8 cellular contexts compared by ENCODE assay signal in genomic region chr1:153659175-153659534, GRCh38. TPM values are rescaled to one million over a fixed set of nuclear protein-coding genes. Genes with fewer than 3 reads are reported as not detected.
DNase-seq lines count a peak whose midpoint lies in the region; ATAC-seq and TF ChIP-seq lines count a peak whose summit lies in the region.

No MANE protein-coding gene starts in this region.

- H3K9me3 ChIP-seq in CD8-positive, alpha-beta T cell (ENCODE audit: low read length), result no peaks in the 10 kb centered on the region
- H3K9me3 ChIP-seq in OCI-LY1 (ENCODE audit: low read length) (no peaks in the 10 kb centered on the region), endodermal cell (ENCODE audit: control insufficient read depth, low read length) (no peaks in the 10 kb centered on the region), neuron (ENCODE audit: low read length) (no peaks in the 10 kb centered on the region)

- DNase-seq in CD8-positive, alpha-beta T cell, result no peak
- DNase-seq in endodermal cell (no peak), NOMO-1 (lab: John Stamatoyannopoulos, UW; ENCODE audit: unreplicated experiment in 2 of 2) (no peak), iPS-NIHi11 (ENCODE audit: low spot score) (no peak)
- DNase-seq in effector CD8-positive, alpha-beta T cell (lab: John Stamatoyannopoulos, UW), result no peak

- no peaks in the 10 kb centered on the region for H3K9me2 ChIP-seq in OCI-LY1 (ENCODE audit: low read depth, low read length)

- H3K27me3 Mint-ChIP-seq in CD8-positive, alpha-beta T cell (ENCODE audit: low read depth), result no peaks in the 10 kb centered on the region
- H3K27me3 Mint-ChIP-seq in endodermal cell (ENCODE audit: insufficient read depth), result peaks cover under 1% of the 10 kb centered on the region

- H3K9ac ChIP-seq in OCI-LY1 (ENCODE audit: low read length), result peak overlapping the region; percentile 87
- peak overlapping the region; percentile 30 for H3K9ac ChIP-seq in endodermal cell (ENCODE audit: extremely low read depth, low read length, poor library complexity, severe bottlenecking)

- H3K36me3 Mint-ChIP-seq in CD8-positive, alpha-beta T cell, result peaks cover 42% of the 10 kb centered on the region
- peaks cover 31% of the 10 kb centered on the region for H3K36me3 Mint-ChIP-seq in endodermal cell (ENCODE audit: low read depth)

- CTCF ChIA-PET in CD8-positive, alpha-beta T cell (lab: Charles Lee), result interaction anchor here (0.5 to 1.7 kb wide), 7 partner anchors 12 to 612 kb away, joined by 3 to 5 read pairs (median 3); partner anchors contain the start of gene ILF2

- POLR2A ChIA-PET in CD8-positive, alpha-beta T cell (lab: Charles Lee), result interaction anchor here (0.6 to 2.6 kb wide), 8 partner anchors 11 to 127 kb away, joined by 3 to 17 read pairs (median 5); partner anchors contain the start of genes CHTOP and ILF2

- no peaks in the 10 kb centered on the region for H3K9me3 Mint-ChIP-seq in CD8-positive, alpha-beta T cell
- H3K9me3 Mint-ChIP-seq in endodermal cell, result no peaks in the 10 kb centered on the region

- H3F3A ChIP-seq in OCI-LY1 (ENCODE audit: insufficient read depth, low read length), result peaks cover 3% of the 10 kb centered on the region

- H3K4me3 ChIP-seq in CD8-positive, alpha-beta T cell (ENCODE audit: low read depth, low read length), result peak overlapping the region; percentile 85
- H3K4me3 ChIP-seq in OCI-LY1 (ENCODE audit: low read depth, low read length, poor library complexity, severe bottlenecking) (peak overlapping the region; percentile 83), endodermal cell (ENCODE audit: low read length) (peak overlapping the region; percentile 85), neuron (ENCODE audit: low read length) (peak overlapping the region; percentile 90)

- no peaks in the 10 kb centered on the region for H3K27me3 ChIP-seq in CD8-positive, alpha-beta T cell (ENCODE audit: insufficient read depth, low read length)
- H3K27me3 ChIP-seq in OCI-LY1 (ENCODE audit: insufficient read depth, low read length) (no peaks in the 10 kb centered on the region), endodermal cell (ENCODE audit: control insufficient read depth, insufficient read depth, low read length, poor library complexity, severe bottlenecking) (no peaks in the 10 kb centered on the region), neuron (ENCODE audit: insufficient read depth, low read length) (no peaks in the 10 kb centered on the region)

- H3K4me1 ChIP-seq in CD8-positive, alpha-beta T cell (ENCODE audit: insufficient read depth, low read length), result peaks cover 12% of the 10 kb centered on the region
- peaks cover 17% of the 10 kb centered on the region for H3K4me1 ChIP-seq in OCI-LY1 (ENCODE audit: insufficient read depth, low read length, severe bottlenecking)
- H3K4me1 ChIP-seq in endodermal cell (ENCODE audit: control insufficient read depth, insufficient read depth, low read length), result peaks cover 5% of the 10 kb centered on the region
- H3K4me1 ChIP-seq in neuron (ENCODE audit: insufficient read depth, low read length), result peaks cover 14% of the 10 kb centered on the region

- no peak overlapping the region for H2AFZ ChIP-seq in OCI-LY1 (ENCODE audit: low read length)
- H2AFZ ChIP-seq in neuron (ENCODE audit: low read depth, low read length), result no peak overlapping the region

- no peak for TF ChIP-seq CTCF in CD8-positive, alpha-beta T cell (IDR thresholded peaks at IDR 0.05)
- TF ChIP-seq CTCF in OCI-LY1 (IDR thresholded peaks at IDR 0.05; ENCODE audit: low read length) (no peak), endodermal cell (conservative IDR thresholded peaks at IDR 0.05) (no peak)

- 0 out of 2 replicates have a peak, but pooled peaks cover 7% of the 10 kb centered on the region for H3K79me2 ChIP-seq in OCI-LY1 (ENCODE audit: insufficient read depth, low read length)

- H3K36me3 ChIP-seq in CD8-positive, alpha-beta T cell (ENCODE audit: insufficient read depth, low read length), result peaks cover 29% of the 10 kb centered on the region
- H3K36me3 ChIP-seq in OCI-LY1 (ENCODE audit: insufficient read depth, low read length) (peaks cover 36% of the 10 kb centered on the region), endodermal cell (ENCODE audit: control insufficient read depth, insufficient read depth, low read length) (peaks cover 34% of the 10 kb centered on the region), neuron (ENCODE audit: insufficient read depth, low read length) (peaks cover 36% of the 10 kb centered on the region)

- peak overlapping the region; percentile 92 for H3K27ac Mint-ChIP-seq in CD8-positive, alpha-beta T cell
- peak overlapping the region; percentile 82 for H3K27ac Mint-ChIP-seq in endodermal cell

- H3K4me1 Mint-ChIP-seq in CD8-positive, alpha-beta T cell (ENCODE audit: low read depth), result peaks cover 12% of the 10 kb centered on the region
- peaks cover 17% of the 10 kb centered on the region for H3K4me1 Mint-ChIP-seq in endodermal cell

- H3K4me3 Mint-ChIP-seq in CD8-positive, alpha-beta T cell, result peak overlapping the region; percentile 96
- H3K4me3 Mint-ChIP-seq in endodermal cell, result peak overlapping the region; percentile 88

- intact Hi-C loops in CD8-positive, alpha-beta T cell (cut with DNase I, micrococcal nuclease), result loop anchor here (1.0 to 5.0 kb wide), 3 partner anchors 22 to 300 kb away; partner anchors contain the start of genes CRTC2 (in 1 of the 2) and INTS3 (in 1 of the 2)

- peak overlapping the region; percentile 66 for H3K27ac ChIP-seq in CD8-positive, alpha-beta T cell (ENCODE audit: low read depth, low read length)
- H3K27ac ChIP-seq in OCI-LY1 (ENCODE audit: low read depth, low read length, poor library complexity, severe bottlenecking) (peak overlapping the region; percentile 68), endodermal cell (ENCODE audit: low read depth, low read length) (no peak overlapping the region)

- WGBS in endodermal cell (ENCODE audit: insufficient coverage in 1 of 2, insufficient read length in 1 of 2), 2 experiments, result 53% methylated on average over 8 of the region's 8 CpGs

- no peak for ATAC-seq in CD8-positive, alpha-beta T cell
- ATAC-seq in GM19463 (IDR thresholded peaks at IDR 0.05; ENCODE audit: unreplicated experiment), result no peak

- H4K20me1 ChIP-seq in OCI-LY1 (ENCODE audit: insufficient read depth, low read length), result no peaks in the 10 kb centered on the region

- peak overlapping the region; percentile 75 for H3K4me2 ChIP-seq in OCI-LY1 (ENCODE audit: low read length)

RNA-seq across cellular contexts. Expression of gene SNAPIN, which starts 0.7 kb away (rescaled TPM):
- total RNA-seq in CD8-positive, alpha-beta T cell, result 1 to 10 TPM; 6.1 to 6.5 TPM
- 10 to 100 TPM; 23.5 to 25.5 TPM for total RNA-seq in endodermal cell
- polyA plus RNA-seq in endodermal cell (2013, experiment 1 of 2), result 50.9 TPM
- polyA plus RNA-seq in endodermal cell (2013, experiment 2 of 2), result 42.8 TPM

RNA-seq across cellular contexts. Expression of gene ILF2, which starts 11.6 kb away (rescaled TPM):
- total RNA-seq in CD8-positive, alpha-beta T cell, result 100 to 1,000 TPM; 150 to 156 TPM
- 100 to 1,000 TPM; 280 to 315 TPM for total RNA-seq in endodermal cell
- polyA plus RNA-seq in endodermal cell (2013, experiment 1 of 2), result 351 TPM
- polyA plus RNA-seq in endodermal cell (2013, experiment 2 of 2), result 338 TPM

RNA-seq across cellular contexts. Expression of gene NPR1, which starts 19.3 kb away (rescaled TPM):
- not detected for total RNA-seq in CD8-positive, alpha-beta T cell
- total RNA-seq in endodermal cell, result 1 to 10 TPM; 2.7 to 4.5 TPM
- 1.00 TPM for polyA plus RNA-seq in endodermal cell (2013, experiment 1 of 2)
- polyA plus RNA-seq in endodermal cell (2013, experiment 2 of 2), result 1.4 TPM

RNA-seq across cellular contexts. Expression of gene CHTOP, which starts 25.3 kb away (rescaled TPM):
- total RNA-seq in CD8-positive, alpha-beta T cell, result 10 to 100 TPM; 79.1 to 81.2 TPM
- 100 to 1,000 TPM in 1 of 2 donors, 10 to 100 TPM in 1; 98.4 to 117 TPM for total RNA-seq in endodermal cell
- 115 TPM for polyA plus RNA-seq in endodermal cell (2013, experiment 1 of 2)
- 106 TPM for polyA plus RNA-seq in endodermal cell (2013, experiment 2 of 2)

RNA-seq across cellular contexts. Expression of gene S100A1, which starts 30.9 kb away (rescaled TPM):
- total RNA-seq in CD8-positive, alpha-beta T cell, result not detected
- total RNA-seq in endodermal cell, result 1 to 10 TPM; 1.8 to 5.0 TPM
- polyA plus RNA-seq in endodermal cell (2013, experiment 1 of 2), result 1.8 TPM
- polyA plus RNA-seq in endodermal cell (2013, experiment 2 of 2), result 2.2 TPM
